Comparison of ENCODE assay signal across 33 cellular contexts in the genomic region with DNA sequence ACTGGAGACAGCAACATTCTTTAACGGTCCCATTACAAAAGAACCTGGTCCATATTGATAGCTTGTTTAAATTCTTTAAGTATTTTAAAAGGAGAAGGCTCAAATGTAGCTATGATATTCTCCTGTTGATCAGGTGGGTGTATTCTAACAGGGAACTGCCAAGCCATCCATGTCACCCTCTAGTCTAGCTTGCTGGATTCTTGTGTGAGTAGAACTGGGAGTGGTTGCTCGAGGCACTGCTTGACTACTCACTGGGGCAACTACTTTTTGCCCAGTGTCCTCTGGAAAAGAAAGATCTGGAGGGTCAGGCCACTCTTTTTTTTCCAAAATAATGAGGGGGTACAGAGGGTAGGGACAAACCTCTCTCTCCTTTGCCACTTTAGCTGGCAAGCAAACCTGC.
"Had no signal": no experiment of that assay in that cellular context is flagged by ENCODE, and none has a peak within 500 bp of the region (broad histone marks: within the 10 kb centered on the region; RNA-seq: fewer than 3 reads in every experiment).

No MANE protein-coding gene starts in this region.

- H3K4me3 ChIP-seq: adrenal gland, body of pancreas, coronary artery, dorsolateral prefrontal cortex, esophagus muscularis mucosa, gastroesophageal sphincter, heart right ventricle had no signal

- DNase-seq: activated CD4-positive, alpha-beta memory T cell treated with anti-CD3 and anti-CD28 coated beads for 36 hours; activated CD4-positive, alpha-beta T cell treated with anti-CD3 and anti-CD28 coated beads for 36 hours; activated CD4-positive, alpha-beta T cell treated with anti-CD3 and anti-CD28 coated beads, Interleukin-2, amount 10 ng/mL, durations not matched to agents 24 days and 14 days; activated CD4-positive, CD25-positive, alpha-beta regulatory T cell; activated CD4-positive, CD25-positive, alpha-beta regulatory T cell treated with anti-CD3 and anti-CD28 coated beads, Interleukin-2, amount 50 U/mL, for 72 hours; activated CD8-positive, alpha-beta memory T cell treated with anti-CD3 and anti-CD28 coated beads, Interleukin-2, amount 10 ng/mL, durations not matched to agents 7 days and 5 days; activated CD8-positive, alpha-beta memory T cell treated with anti-CD3 and anti-CD28 coated beads, Interleukin-2, amount 50 U/mL, for 4 hours; activated CD8-positive, alpha-beta T cell treated with anti-CD3 and anti-CD28 coated beads, Interleukin-2, amount 10 ng/mL, durations not matched to agents 7 days and 5 days; activated effector memory CD4-positive, alpha-beta T cell treated with anti-CD3 and anti-CD28 coated beads, Interleukin-2, amount 50 U/mL, for 16 hours; activated naive CD4-positive, alpha-beta T cell treated with anti-CD3 and anti-CD28 coated beads for 36 hours; activated naive CD8-positive, alpha-beta T cell treated with anti-CD3 and anti-CD28 coated beads for 36 hours; activated naive CD8-positive, alpha-beta T cell treated with anti-CD3 and anti-CD28 coated beads, Interleukin-2, amount 50 U/mL, for 24 hours; activated T-cell treated with anti-CD3 and anti-CD28 coated beads, Interleukin-2, amount 50 U/mL, for 1 hour; activated T-cell treated with anti-CD3 and anti-CD28 coated beads, Interleukin-2, amount 50 U/mL, for 48 hours; adrenal gland; amygdala; aorta; body of pancreas; dorsolateral prefrontal cortex; effector memory CD4-positive, alpha-beta T cell; endodermal cell; erythroblast; foreskin melanocyte; heart right ventricle; T-helper 2 cell had no signal

- H3K9me3 ChIP-seq: adrenal gland, body of pancreas, esophagus muscularis mucosa, gastroesophageal sphincter, heart right ventricle had no signal

- H3K4me3 Mint-ChIP-seq: activated CD4-positive, alpha-beta memory T cell treated with anti-CD3 and anti-CD28 coated beads for 36 hours; activated CD4-positive, alpha-beta T cell treated with anti-CD3 and anti-CD28 coated beads for 36 hours; activated CD4-positive, alpha-beta T cell treated with anti-CD3 and anti-CD28 coated beads, Interleukin-2, amount 10 ng/mL, durations not matched to agents 24 days and 14 days; activated CD8-positive, alpha-beta memory T cell treated with anti-CD3 and anti-CD28 coated beads, Interleukin-2, amount 10 ng/mL, durations not matched to agents 7 days and 5 days; activated CD8-positive, alpha-beta T cell treated with anti-CD3 and anti-CD28 coated beads, Interleukin-2, amount 10 ng/mL, durations not matched to agents 7 days and 5 days; activated naive CD4-positive, alpha-beta T cell treated with anti-CD3 and anti-CD28 coated beads for 36 hours; activated naive CD4-positive, alpha-beta T cell treated with anti-CD3 and anti-CD28 coated beads, Interleukin-2, amount 50 U/mL, for 24 hours; activated naive CD8-positive, alpha-beta T cell treated with anti-CD3 and anti-CD28 coated beads for 36 hours; activated naive CD8-positive, alpha-beta T cell treated with anti-CD3 and anti-CD28 coated beads, Interleukin-2, amount 50 U/mL, for 24 hours; activated T-helper 1 cell treated with anti-CD3 and anti-CD28 coated beads, Interleukin-12 subunit alpha, Interleukin-12 subunit beta, Interleukin-2, Interleukin-4 antibody, amounts not matched to agents 30 ng/mL and 10 ng/mL and 1 ng/mL, durations not matched to agents 14 hours and 24 hours and 36 hours; central memory CD8-positive, alpha-beta T cell; dendritic cell treated with granulocyte-macrophage colony-stimulating factor and Interleukin-4, amounts not matched to agents 40 ng/mL and 50 ng/mL, for 4 days; endodermal cell had no signal

- H3K4me1 ChIP-seq: adrenal gland, body of pancreas, esophagus muscularis mucosa, gastroesophageal sphincter had no signal

- H3K36me3 ChIP-seq: adrenal gland, esophagus muscularis mucosa, gastroesophageal sphincter, heart right ventricle had no signal

- H3K27me3 ChIP-seq: adrenal gland, body of pancreas, dorsolateral prefrontal cortex, esophagus muscularis mucosa, gastroesophageal sphincter had no signal

- H3K27ac ChIP-seq: adrenal gland, body of pancreas, coronary artery, dorsolateral prefrontal cortex, esophagus muscularis mucosa, gastroesophageal sphincter, heart right ventricle had no signal

- H3K4me1 Mint-ChIP-seq: activated CD4-positive, alpha-beta T cell treated with anti-CD3 and anti-CD28 coated beads for 36 hours; activated CD4-positive, alpha-beta T cell treated with anti-CD3 and anti-CD28 coated beads, Interleukin-2, amount 10 ng/mL, durations not matched to agents 24 days and 14 days; activated CD8-positive, alpha-beta memory T cell treated with anti-CD3 and anti-CD28 coated beads, Interleukin-2, amount 10 ng/mL, durations not matched to agents 7 days and 5 days; activated naive CD4-positive, alpha-beta T cell treated with anti-CD3 and anti-CD28 coated beads, Interleukin-2, amount 50 U/mL, for 24 hours; activated naive CD8-positive, alpha-beta T cell treated with anti-CD3 and anti-CD28 coated beads for 36 hours; activated naive CD8-positive, alpha-beta T cell treated with anti-CD3 and anti-CD28 coated beads, Interleukin-2, amount 50 U/mL, for 24 hours; central memory CD8-positive, alpha-beta T cell had no signal

- H3K27ac Mint-ChIP-seq: activated CD4-positive, alpha-beta memory T cell treated with anti-CD3 and anti-CD28 coated beads for 36 hours; activated CD4-positive, alpha-beta T cell treated with anti-CD3 and anti-CD28 coated beads for 36 hours; activated CD4-positive, alpha-beta T cell treated with anti-CD3 and anti-CD28 coated beads, Interleukin-2, amount 10 ng/mL, durations not matched to agents 24 days and 14 days; activated CD8-positive, alpha-beta memory T cell treated with anti-CD3 and anti-CD28 coated beads, Interleukin-2, amount 10 ng/mL, durations not matched to agents 7 days and 5 days; activated CD8-positive, alpha-beta T cell treated with anti-CD3 and anti-CD28 coated beads, Interleukin-2, amount 10 ng/mL, durations not matched to agents 7 days and 5 days; activated naive CD4-positive, alpha-beta T cell treated with anti-CD3 and anti-CD28 coated beads for 36 hours; activated naive CD4-positive, alpha-beta T cell treated with anti-CD3 and anti-CD28 coated beads, Interleukin-2, amount 50 U/mL, for 24 hours; activated naive CD8-positive, alpha-beta T cell treated with anti-CD3 and anti-CD28 coated beads for 36 hours; activated naive CD8-positive, alpha-beta T cell treated with anti-CD3 and anti-CD28 coated beads, Interleukin-2, amount 50 U/mL, for 24 hours; activated T-helper 1 cell treated with anti-CD3 and anti-CD28 coated beads, Interleukin-12 subunit alpha, Interleukin-12 subunit beta, Interleukin-2, Interleukin-4 antibody, amounts not matched to agents 30 ng/mL and 10 ng/mL and 1 ng/mL, durations not matched to agents 14 hours and 24 hours and 36 hours; activated T-helper 2 cell treated with anti-CD3 and anti-CD28 coated beads, Interferon-gamma antibody, Interleukin-2, Interleukin-4, amounts not matched to agents 10 μg/mL and 5 μg/mL and 100 μg/mL, durations not matched to agents 14 hours and 24 hours and 36 hours; dendritic cell treated with granulocyte-macrophage colony-stimulating factor and Interleukin-4, amounts not matched to agents 40 ng/mL and 50 ng/mL, for 4 days; endodermal cell had no signal

- H3K9me3 Mint-ChIP-seq: activated CD4-positive, alpha-beta memory T cell treated with anti-CD3 and anti-CD28 coated beads for 36 hours; activated CD4-positive, alpha-beta T cell treated with anti-CD3 and anti-CD28 coated beads, Interleukin-2, amount 10 ng/mL, durations not matched to agents 24 days and 14 days; activated naive CD4-positive, alpha-beta T cell treated with anti-CD3 and anti-CD28 coated beads for 36 hours; activated naive CD4-positive, alpha-beta T cell treated with anti-CD3 and anti-CD28 coated beads, Interleukin-2, amount 50 U/mL, for 24 hours; activated naive CD8-positive, alpha-beta T cell treated with anti-CD3 and anti-CD28 coated beads for 36 hours; activated naive CD8-positive, alpha-beta T cell treated with anti-CD3 and anti-CD28 coated beads, Interleukin-2, amount 50 U/mL, for 24 hours; activated T-helper 1 cell treated with anti-CD3 and anti-CD28 coated beads, Interleukin-12 subunit alpha, Interleukin-12 subunit beta, Interleukin-2, Interleukin-4 antibody, amounts not matched to agents 30 ng/mL and 10 ng/mL and 1 ng/mL, durations not matched to agents 14 hours and 24 hours and 36 hours; activated T-helper 2 cell treated with anti-CD3 and anti-CD28 coated beads, Interferon-gamma antibody, Interleukin-2, Interleukin-4, amounts not matched to agents 10 μg/mL and 5 μg/mL and 100 μg/mL, durations not matched to agents 14 hours and 24 hours and 36 hours; central memory CD8-positive, alpha-beta T cell; dendritic cell treated with granulocyte-macrophage colony-stimulating factor and Interleukin-4, amounts not matched to agents 40 ng/mL and 50 ng/mL, for 4 days; endodermal cell had no signal

- ATAC-seq: activated CD4-positive, alpha-beta T cell treated with anti-CD3 and anti-CD28 coated beads for 36 hours; activated CD8-positive, alpha-beta memory T cell treated with anti-CD3 and anti-CD28 coated beads, Interleukin-2, amount 10 ng/mL, durations not matched to agents 7 days and 5 days; activated CD8-positive, alpha-beta T cell treated with anti-CD3 and anti-CD28 coated beads, Interleukin-2, amount 10 ng/mL, durations not matched to agents 7 days and 5 days; activated naive CD8-positive, alpha-beta T cell treated with anti-CD3 and anti-CD28 coated beads, Interleukin-2, amount 50 U/mL, for 24 hours; body of pancreas; gastroesophageal sphincter; heart right ventricle had no signal

- H3K27me3 Mint-ChIP-seq: activated CD4-positive, alpha-beta memory T cell treated with anti-CD3 and anti-CD28 coated beads for 36 hours; dendritic cell treated with granulocyte-macrophage colony-stimulating factor and Interleukin-4, amounts not matched to agents 40 ng/mL and 50 ng/mL, for 4 days had no signal
